In the genomic region with DNA sequence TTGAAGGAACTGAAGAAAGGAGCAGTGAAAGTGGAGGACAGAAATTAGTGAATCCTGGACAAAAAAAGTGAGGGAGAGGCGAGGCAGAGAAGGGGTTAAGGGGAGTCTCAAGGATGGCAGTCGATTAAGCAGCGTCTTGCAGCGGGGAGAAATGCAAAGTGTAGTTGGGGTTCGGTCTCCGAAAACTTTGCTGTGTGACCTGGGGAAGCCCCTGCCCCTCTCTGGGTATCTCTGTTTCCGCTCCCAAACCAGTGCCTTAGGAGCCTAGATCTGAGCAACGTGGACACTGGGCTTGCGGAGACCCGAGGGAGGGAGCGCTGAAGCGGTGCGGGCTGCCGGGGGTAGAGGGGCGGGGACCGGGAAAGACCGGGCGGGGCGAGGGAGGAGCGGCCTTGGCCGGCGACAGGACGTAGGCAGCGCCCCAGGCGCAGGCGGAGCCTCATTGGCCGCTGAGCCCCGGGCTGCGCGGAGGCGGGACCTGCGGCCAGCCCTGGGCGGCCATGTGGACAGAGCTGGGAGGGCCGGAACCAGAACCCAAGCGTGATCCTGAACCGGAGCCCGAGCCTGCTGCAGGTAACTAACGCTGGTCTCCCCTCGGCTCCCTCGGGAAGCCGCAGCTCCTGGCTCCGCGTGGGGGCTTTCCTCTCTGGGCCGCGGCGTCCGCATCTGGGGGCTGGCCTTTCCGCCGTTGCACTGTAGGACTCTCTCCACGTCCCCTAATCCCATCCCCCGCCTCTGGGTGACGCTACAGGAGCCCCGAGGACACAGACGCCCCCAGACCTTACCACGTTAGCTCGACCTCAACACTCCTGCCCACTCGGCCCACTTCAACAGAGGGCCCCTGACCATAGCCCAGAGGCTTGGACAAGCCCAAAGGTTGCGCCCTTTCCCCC, we compare ENCODE assay signal across 1 cellular context.
A peak's percentile ranks its signal among the peaks of the same experiment; 100 is the strongest.
TF ChIP-seq lines count a peak whose summit lies in the region.

A gene (plus strand): TSS at position 468 of the 893 bp plus-strand sequence. CDS start 3,047 bp downstream, outside the sequence.

TF ChIP-seq in K562, 482 proteins besides CTCF, POLR2A, EP300 and RAD21 (continued from another document and continues in another):
- TF ChIP-seq, protein P1, sequence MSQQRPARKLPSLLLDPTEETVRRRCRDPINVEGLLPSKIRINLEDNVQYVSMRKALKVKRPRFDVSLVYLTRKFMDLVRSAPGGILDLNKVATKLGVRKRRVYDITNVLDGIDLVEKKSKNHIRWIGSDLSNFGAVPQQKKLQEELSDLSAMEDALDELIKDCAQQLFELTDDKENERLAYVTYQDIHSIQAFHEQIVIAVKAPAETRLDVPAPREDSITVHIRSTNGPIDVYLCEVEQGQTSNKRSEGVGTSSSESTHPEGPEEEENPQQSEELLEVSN (IDR thresholded peaks at IDR 0.05; ENCODE audit: borderline replicate concordance in 1 of 2, extremely low read depth in 1 of 2, insufficient read depth in 1 of 2, insufficient read length in 1 of 2, low read depth in 1 of 2, low read length in 1 of 2, poor library complexity in 1 of 2, severe bottlenecking in 1 of 2): peak; percentile 76 to 91
- TF ChIP-seq E2F3 (CRISPR knock-in tag; IDR thresholded peaks at IDR 0.05) (no peak), DDX20 (tag; IDR thresholded peaks at IDR 0.05; ENCODE audit: low read depth) (no peak), GTF2E2 (tag; IDR thresholded peaks at IDR 0.05) (no peak), ZBTB17 (CRISPR knock-in tag; IDR thresholded peaks at IDR 0.05) (no peak), XRCC4 (IDR thresholded peaks at IDR 0.05; ENCODE audit: extremely low read depth, insufficient read depth, insufficient read length) (no peak), MTA2 (IDR thresholded peaks at IDR 0.05; ENCODE audit: low read depth) (peak; percentile 37), OTX1 (CRISPR knock-in tag; IDR thresholded peaks at IDR 0.05) (0 out of 2 replicates have a peak, but pooled peaks have one; percentile 31), SMC3 (conservative IDR thresholded peaks at IDR 0.05; ENCODE audit: insufficient read depth, low read depth, low read length) (no peak), ZNF41 (CRISPR knock-in tag; conservative IDR thresholded peaks at IDR 0.05) (no peak), DIDO1 (tag; IDR thresholded peaks at IDR 0.05; ENCODE audit: low read depth) (no peak), SREBF2 (CRISPR knock-in tag; IDR thresholded peaks at IDR 0.05) (no peak), FIP1L1 (IDR thresholded peaks at IDR 0.05; ENCODE audit: low read depth, low read length, poor library complexity, severe bottlenecking) (peak; percentile 76), SAP30 (IDR thresholded peaks at IDR 0.05; ENCODE audit: borderline replicate concordance, insufficient read depth, low read depth, low read length, poor library complexity, severe bottlenecking) (peak; percentile 86), SRSF3 (IDR thresholded peaks at IDR 0.05; ENCODE audit: insufficient read depth, low read length) (no peak), LCOR (CRISPR knock-in tag; IDR thresholded peaks at IDR 0.05) (no peak), BRCA1 (IDR thresholded peaks at IDR 0.05) (no peak), BRCA1 (CRISPR knock-in tag; IDR thresholded peaks at IDR 0.05) (no peak), JUNB (CRISPR knock-in tag; conservative IDR thresholded peaks at IDR 0.05) (no peak), CEBPB (tag; IDR thresholded peaks at IDR 0.05) (no peak), NR2C1 (IDR thresholded peaks at IDR 0.05) (no peak), NR2C1 (tag; IDR thresholded peaks at IDR 0.05) (0 out of 2 replicates have a peak, but pooled peaks have one; percentile 14), ZNF57 (CRISPR knock-in tag; IDR thresholded peaks at IDR 0.05) (no peak), SP2 (IDR thresholded peaks at IDR 0.05; ENCODE audit: extremely low read depth, low read depth, low read length, poor library complexity, severe bottlenecking) (peak; percentile 28), TAL1 (IDR thresholded peaks at IDR 0.05) (no peak), YY1 (IDR thresholded peaks at IDR 0.05; ENCODE audit: borderline replicate concordance in 1 of 3, control insufficient read depth in 1 of 3, extremely low read depth in 1 of 3, insufficient read depth in 3 of 3, insufficient read length in 1 of 3, insufficient replicate concordance in 2 of 3, low read depth in 1 of 3, low read length in 2 of 3) (peak in 2 of 3 experiments; percentile 60 to 80), BACH1 (tag; IDR thresholded peaks at IDR 0.05) (no peak), ELF4 (CRISPR knock-in tag; IDR thresholded peaks at IDR 0.05) (peak; percentile 20; the same call in 1 of the 2 replicates), RBM22 (IDR thresholded peaks at IDR 0.05; ENCODE audit: low read depth, low read length, poor library complexity, severe bottlenecking) (no peak), ETV1 (tag; conservative IDR thresholded peaks at IDR 0.05; ENCODE audit: low read depth) (0 out of 2 replicates have a peak, but pooled peaks have one; percentile 35), POLR2G (IDR thresholded peaks at IDR 0.05; ENCODE audit: low read depth, low read length) (peak; percentile 90)
- TF ChIP-seq, protein P2, sequence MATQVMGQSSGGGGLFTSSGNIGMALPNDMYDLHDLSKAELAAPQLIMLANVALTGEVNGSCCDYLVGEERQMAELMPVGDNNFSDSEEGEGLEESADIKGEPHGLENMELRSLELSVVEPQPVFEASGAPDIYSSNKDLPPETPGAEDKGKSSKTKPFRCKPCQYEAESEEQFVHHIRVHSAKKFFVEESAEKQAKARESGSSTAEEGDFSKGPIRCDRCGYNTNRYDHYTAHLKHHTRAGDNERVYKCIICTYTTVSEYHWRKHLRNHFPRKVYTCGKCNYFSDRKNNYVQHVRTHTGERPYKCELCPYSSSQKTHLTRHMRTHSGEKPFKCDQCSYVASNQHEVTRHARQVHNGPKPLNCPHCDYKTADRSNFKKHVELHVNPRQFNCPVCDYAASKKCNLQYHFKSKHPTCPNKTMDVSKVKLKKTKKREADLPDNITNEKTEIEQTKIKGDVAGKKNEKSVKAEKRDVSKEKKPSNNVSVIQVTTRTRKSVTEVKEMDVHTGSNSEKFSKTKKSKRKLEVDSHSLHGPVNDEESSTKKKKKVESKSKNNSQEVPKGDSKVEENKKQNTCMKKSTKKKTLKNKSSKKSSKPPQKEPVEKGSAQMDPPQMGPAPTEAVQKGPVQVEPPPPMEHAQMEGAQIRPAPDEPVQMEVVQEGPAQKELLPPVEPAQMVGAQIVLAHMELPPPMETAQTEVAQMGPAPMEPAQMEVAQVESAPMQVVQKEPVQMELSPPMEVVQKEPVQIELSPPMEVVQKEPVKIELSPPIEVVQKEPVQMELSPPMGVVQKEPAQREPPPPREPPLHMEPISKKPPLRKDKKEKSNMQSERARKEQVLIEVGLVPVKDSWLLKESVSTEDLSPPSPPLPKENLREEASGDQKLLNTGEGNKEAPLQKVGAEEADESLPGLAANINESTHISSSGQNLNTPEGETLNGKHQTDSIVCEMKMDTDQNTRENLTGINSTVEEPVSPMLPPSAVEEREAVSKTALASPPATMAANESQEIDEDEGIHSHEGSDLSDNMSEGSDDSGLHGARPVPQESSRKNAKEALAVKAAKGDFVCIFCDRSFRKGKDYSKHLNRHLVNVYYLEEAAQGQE (CRISPR knock-in tag; IDR thresholded peaks at IDR 0.05; ENCODE audit: low read depth): no peak
- TF ChIP-seq, protein P3, sequence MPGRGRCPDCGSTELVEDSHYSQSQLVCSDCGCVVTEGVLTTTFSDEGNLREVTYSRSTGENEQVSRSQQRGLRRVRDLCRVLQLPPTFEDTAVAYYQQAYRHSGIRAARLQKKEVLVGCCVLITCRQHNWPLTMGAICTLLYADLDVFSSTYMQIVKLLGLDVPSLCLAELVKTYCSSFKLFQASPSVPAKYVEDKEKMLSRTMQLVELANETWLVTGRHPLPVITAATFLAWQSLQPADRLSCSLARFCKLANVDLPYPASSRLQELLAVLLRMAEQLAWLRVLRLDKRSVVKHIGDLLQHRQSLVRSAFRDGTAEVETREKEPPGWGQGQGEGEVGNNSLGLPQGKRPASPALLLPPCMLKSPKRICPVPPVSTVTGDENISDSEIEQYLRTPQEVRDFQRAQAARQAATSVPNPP (IDR thresholded peaks at IDR 0.05; ENCODE audit: borderline replicate concordance, insufficient read depth, insufficient read length): no peak
- TF ChIP-seq, protein P4, sequence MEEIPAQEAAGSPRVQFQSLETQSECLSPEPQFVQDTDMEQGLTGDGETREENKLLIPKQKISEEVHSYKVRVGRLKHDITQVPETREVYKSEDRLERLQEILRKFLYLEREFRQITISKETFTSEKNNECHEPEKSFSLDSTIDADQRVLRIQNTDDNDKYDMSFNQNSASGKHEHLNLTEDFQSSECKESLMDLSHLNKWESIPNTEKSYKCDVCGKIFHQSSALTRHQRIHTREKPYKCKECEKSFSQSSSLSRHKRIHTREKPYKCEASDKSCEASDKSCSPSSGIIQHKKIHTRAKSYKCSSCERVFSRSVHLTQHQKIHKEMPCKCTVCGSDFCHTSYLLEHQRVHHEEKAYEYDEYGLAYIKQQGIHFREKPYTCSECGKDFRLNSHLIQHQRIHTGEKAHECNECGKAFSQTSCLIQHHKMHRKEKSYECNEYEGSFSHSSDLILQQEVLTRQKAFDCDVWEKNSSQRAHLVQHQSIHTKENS (CRISPR knock-in tag; IDR thresholded peaks at IDR 0.05): no peak
- TF ChIP-seq, protein P5, sequence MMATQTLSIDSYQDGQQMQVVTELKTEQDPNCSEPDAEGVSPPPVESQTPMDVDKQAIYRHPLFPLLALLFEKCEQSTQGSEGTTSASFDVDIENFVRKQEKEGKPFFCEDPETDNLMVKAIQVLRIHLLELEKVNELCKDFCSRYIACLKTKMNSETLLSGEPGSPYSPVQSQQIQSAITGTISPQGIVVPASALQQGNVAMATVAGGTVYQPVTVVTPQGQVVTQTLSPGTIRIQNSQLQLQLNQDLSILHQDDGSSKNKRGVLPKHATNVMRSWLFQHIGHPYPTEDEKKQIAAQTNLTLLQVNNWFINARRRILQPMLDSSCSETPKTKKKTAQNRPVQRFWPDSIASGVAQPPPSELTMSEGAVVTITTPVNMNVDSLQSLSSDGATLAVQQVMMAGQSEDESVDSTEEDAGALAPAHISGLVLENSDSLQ (IDR thresholded peaks at IDR 0.05): no peak
- TF ChIP-seq, protein P6, sequence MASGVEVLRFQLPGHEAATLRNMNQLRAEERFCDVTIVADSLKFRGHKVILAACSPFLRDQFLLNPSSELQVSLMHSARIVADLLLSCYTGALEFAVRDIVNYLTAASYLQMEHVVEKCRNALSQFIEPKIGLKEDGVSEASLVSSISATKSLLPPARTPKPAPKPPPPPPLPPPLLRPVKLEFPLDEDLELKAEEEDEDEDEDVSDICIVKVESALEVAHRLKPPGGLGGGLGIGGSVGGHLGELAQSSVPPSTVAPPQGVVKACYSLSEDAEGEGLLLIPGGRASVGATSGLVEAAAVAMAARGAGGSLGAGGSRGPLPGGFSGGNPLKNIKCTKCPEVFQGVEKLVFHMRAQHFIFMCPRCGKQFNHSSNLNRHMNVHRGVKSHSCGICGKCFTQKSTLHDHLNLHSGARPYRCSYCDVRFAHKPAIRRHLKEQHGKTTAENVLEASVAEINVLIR (CRISPR knock-in tag; IDR thresholded peaks at IDR 0.05): no peak
- TF ChIP-seq, protein P7, sequence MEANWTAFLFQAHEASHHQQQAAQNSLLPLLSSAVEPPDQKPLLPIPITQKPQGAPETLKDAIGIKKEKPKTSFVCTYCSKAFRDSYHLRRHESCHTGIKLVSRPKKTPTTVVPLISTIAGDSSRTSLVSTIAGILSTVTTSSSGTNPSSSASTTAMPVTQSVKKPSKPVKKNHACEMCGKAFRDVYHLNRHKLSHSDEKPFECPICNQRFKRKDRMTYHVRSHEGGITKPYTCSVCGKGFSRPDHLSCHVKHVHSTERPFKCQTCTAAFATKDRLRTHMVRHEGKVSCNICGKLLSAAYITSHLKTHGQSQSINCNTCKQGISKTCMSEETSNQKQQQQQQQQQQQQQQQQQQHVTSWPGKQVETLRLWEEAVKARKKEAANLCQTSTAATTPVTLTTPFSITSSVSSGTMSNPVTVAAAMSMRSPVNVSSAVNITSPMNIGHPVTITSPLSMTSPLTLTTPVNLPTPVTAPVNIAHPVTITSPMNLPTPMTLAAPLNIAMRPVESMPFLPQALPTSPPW (CRISPR knock-in tag; IDR thresholded peaks at IDR 0.05): peak; percentile 72
- TF ChIP-seq, protein P8, sequence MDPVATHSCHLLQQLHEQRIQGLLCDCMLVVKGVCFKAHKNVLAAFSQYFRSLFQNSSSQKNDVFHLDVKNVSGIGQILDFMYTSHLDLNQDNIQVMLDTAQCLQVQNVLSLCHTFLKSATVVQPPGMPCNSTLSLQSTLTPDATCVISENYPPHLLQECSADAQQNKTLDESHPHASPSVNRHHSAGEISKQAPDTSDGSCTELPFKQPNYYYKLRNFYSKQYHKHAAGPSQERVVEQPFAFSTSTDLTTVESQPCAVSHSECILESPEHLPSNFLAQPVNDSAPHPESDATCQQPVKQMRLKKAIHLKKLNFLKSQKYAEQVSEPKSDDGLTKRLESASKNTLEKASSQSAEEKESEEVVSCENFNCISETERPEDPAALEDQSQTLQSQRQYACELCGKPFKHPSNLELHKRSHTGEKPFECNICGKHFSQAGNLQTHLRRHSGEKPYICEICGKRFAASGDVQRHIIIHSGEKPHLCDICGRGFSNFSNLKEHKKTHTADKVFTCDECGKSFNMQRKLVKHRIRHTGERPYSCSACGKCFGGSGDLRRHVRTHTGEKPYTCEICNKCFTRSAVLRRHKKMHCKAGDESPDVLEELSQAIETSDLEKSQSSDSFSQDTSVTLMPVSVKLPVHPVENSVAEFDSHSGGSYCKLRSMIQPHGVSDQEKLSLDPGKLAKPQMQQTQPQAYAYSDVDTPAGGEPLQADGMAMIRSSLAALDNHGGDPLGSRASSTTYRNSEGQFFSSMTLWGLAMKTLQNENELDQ (CRISPR knock-in tag; IDR thresholded peaks at IDR 0.05; ENCODE audit: borderline replicate concordance): no peak
- TF ChIP-seq, protein P9, sequence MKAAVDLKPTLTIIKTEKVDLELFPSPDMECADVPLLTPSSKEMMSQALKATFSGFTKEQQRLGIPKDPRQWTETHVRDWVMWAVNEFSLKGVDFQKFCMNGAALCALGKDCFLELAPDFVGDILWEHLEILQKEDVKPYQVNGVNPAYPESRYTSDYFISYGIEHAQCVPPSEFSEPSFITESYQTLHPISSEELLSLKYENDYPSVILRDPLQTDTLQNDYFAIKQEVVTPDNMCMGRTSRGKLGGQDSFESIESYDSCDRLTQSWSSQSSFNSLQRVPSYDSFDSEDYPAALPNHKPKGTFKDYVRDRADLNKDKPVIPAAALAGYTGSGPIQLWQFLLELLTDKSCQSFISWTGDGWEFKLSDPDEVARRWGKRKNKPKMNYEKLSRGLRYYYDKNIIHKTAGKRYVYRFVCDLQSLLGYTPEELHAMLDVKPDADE (conservative IDR thresholded peaks at IDR 0.05; ENCODE audit: control insufficient read depth, low read depth, low read length): peak; percentile 87
- TF ChIP-seq, protein P10, sequence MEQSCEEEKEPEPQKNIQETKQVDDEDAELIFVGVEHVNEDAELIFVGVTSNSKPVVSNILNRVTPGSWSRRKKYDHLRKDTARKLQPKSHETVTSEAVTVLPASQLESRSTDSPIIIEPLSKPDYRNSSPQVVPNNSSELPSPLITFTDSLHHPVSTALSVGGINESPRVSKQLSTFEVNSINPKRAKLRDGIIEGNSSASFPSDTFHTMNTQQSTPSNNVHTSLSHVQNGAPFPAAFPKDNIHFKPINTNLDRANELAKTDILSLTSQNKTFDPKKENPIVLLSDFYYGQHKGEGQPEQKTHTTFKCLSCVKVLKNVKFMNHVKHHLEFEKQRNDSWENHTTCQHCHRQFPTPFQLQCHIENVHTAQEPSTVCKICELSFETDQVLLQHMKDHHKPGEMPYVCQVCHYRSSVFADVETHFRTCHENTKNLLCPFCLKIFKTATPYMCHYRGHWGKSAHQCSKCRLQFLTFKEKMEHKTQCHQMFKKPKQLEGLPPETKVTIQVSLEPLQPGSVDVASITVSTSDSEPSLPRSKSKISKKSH (CRISPR knock-in tag; IDR thresholded peaks at IDR 0.05): no peak
- TF ChIP-seq, protein P11, sequence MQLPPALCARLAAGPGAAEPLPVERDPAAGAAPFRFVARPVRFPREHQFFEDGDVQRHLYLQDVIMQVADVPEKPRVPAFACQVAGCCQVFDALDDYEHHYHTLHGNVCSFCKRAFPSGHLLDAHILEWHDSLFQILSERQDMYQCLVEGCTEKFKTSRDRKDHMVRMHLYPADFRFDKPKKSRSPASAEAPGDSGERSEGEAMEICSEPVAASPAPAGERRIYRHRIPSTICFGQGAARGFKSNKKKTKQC (CRISPR knock-in tag; IDR thresholded peaks at IDR 0.05): no peak
